ENCODE assay signal across 8 cellular contexts in genomic region chr9:97984188-97985057, GRCh38. TPM values are rescaled to one million over a fixed set of nuclear protein-coding genes. Genes with fewer than 3 reads are reported as not detected.
DNase-seq lines count a peak whose midpoint lies in the region; ATAC-seq and TF ChIP-seq lines count a peak whose summit lies in the region.

No MANE protein-coding gene starts in this region.

- no peaks in the 10 kb centered on the region for H3K27me3 Mint-ChIP-seq in CD8-positive, alpha-beta memory T cell

- POLR2A ChIA-PET in CD8-positive, alpha-beta memory T cell (lab: Charles Lee), result interaction anchor here (1.0 to 5.7 kb wide), 7 partner anchors 50 to 271 kb away, joined by 3 to 74 read pairs (median 5); partner anchors contain the start of genes NANS, TBC1D2 and TRMO

- peak overlapping the region; percentile 74 for H3K27ac ChIP-seq in CD8-positive, alpha-beta memory T cell (ENCODE audit: low read depth, low read length)
- H3K27ac ChIP-seq in HUES6 (ENCODE audit: low read depth, low read length), result peak overlapping the region; percentile 80; the same call in 1 of the 2 replicates
- H3K27ac ChIP-seq in stomach smooth muscle (ENCODE audit: low read length), result peak overlapping the region; percentile 90

- H3K4me1 ChIP-seq in CD8-positive, alpha-beta memory T cell (ENCODE audit: insufficient read depth, low read length), result peaks cover 67% of the 10 kb centered on the region
- H3K4me1 ChIP-seq in HUES6 (ENCODE audit: control insufficient read depth, insufficient read depth, low read length) (peaks cover 4% of the 10 kb centered on the region; the same call in 1 of the 2 replicates), neuron (ENCODE audit: insufficient read depth, low read length) (peaks cover 25% of the 10 kb centered on the region), stomach smooth muscle (ENCODE audit: control insufficient read depth, insufficient read depth, low read length) (peaks cover 18% of the 10 kb centered on the region)

- H3K9me3 Mint-ChIP-seq in CD8-positive, alpha-beta memory T cell, result no peaks in the 10 kb centered on the region

- H2AFZ ChIP-seq in neuron (ENCODE audit: low read depth, low read length), result peak overlapping the region; percentile 87

- CTCF ChIA-PET in CD8-positive, alpha-beta memory T cell (lab: Charles Lee), result interaction anchor here (1.0 to 4.8 kb wide), 8 partner anchors 21 to 272 kb away, joined by 3 to 61 read pairs (median 8); partner anchors contain the start of gene TRMO

- peak; percentile 66 to 85 (median 82) for DNase-seq in CD8-positive, alpha-beta memory T cell
- DNase-seq in activated naive CD4-positive, alpha-beta T cell treated with Interleukin-2 at 50 U/mL for 16 hours, result peak; percentile 83
- DNase-seq in foreskin melanocyte, result peak; percentile 57

- peak; percentile 54 for TF ChIP-seq POLR2A in Raji (IDR thresholded peaks at IDR 0.05; ENCODE audit: insufficient read depth, low read depth, low read length)

- ATAC-seq in GM19438 (IDR thresholded peaks at IDR 0.05; ENCODE audit: low read depth, unreplicated experiment), result peak; percentile 17

- no peaks in the 10 kb centered on the region for H3K27me3 ChIP-seq in CD8-positive, alpha-beta memory T cell (ENCODE audit: insufficient read depth, low read length, poor library complexity, severe bottlenecking)
- peaks cover 53% of the 10 kb centered on the region for H3K27me3 ChIP-seq in HUES6 (ENCODE audit: control insufficient read depth, insufficient read depth, low read length)
- H3K27me3 ChIP-seq in neuron (ENCODE audit: insufficient read depth, low read length), result no peaks in the 10 kb centered on the region
- H3K27me3 ChIP-seq in stomach smooth muscle (ENCODE audit: control insufficient read depth in 1 of 2, insufficient read depth in 2 of 2, low read length in 2 of 2), result no peaks in the 10 kb centered on the region

- H3K9ac ChIP-seq in HUES6 (ENCODE audit: low read length) (peak overlapping the region; percentile 96), stomach smooth muscle (ENCODE audit: low read length in 2 of 2) (peak overlapping the region; percentile 89 to 96)

- H3K9me3 ChIP-seq in CD8-positive, alpha-beta memory T cell (ENCODE audit: low read length), result no peaks in the 10 kb centered on the region
- H3K9me3 ChIP-seq in HUES6 (ENCODE audit: control insufficient read depth, insufficient read depth, low read depth, low read length) (no peaks in the 10 kb centered on the region), neuron (ENCODE audit: low read length) (no peaks in the 10 kb centered on the region), stomach smooth muscle (ENCODE audit: control insufficient read depth in 2 of 2, low read length in 2 of 2) (no peaks in the 10 kb centered on the region)

- peaks cover 42 to 54% (median 52%) of the 10 kb centered on the region in 3 donors for H3K4me1 Mint-ChIP-seq in CD8-positive, alpha-beta memory T cell

- peaks cover 0 to 2% (median 0%) of the 10 kb centered on the region in 3 donors for H3K36me3 Mint-ChIP-seq in CD8-positive, alpha-beta memory T cell

- no peaks in the 10 kb centered on the region for H3K36me3 ChIP-seq in CD8-positive, alpha-beta memory T cell (ENCODE audit: insufficient read depth, low read length)
- H3K36me3 ChIP-seq in HUES6 (ENCODE audit: control insufficient read depth, insufficient read depth, low read length) (no peaks in the 10 kb centered on the region), neuron (ENCODE audit: insufficient read depth, low read length) (no peaks in the 10 kb centered on the region), stomach smooth muscle (ENCODE audit: control insufficient read depth in 2 of 2, insufficient read depth in 2 of 2, low read length in 2 of 2) (no peaks in the 10 kb centered on the region)

- peak overlapping the region; percentile 55 to 98 (median 69) for H3K4me3 Mint-ChIP-seq in CD8-positive, alpha-beta memory T cell

- peak overlapping the region in 4 of 8 donors; percentile 24 to 99 (median 54) for H3K27ac Mint-ChIP-seq in CD8-positive, alpha-beta memory T cell

- H3K4me3 ChIP-seq in CD8-positive, alpha-beta memory T cell (ENCODE audit: low read length), result peak overlapping the region; percentile 63
- peak overlapping the region; percentile 91 for H3K4me3 ChIP-seq in HUES6 (ENCODE audit: low read depth, low read length)
- H3K4me3 ChIP-seq in neuron (ENCODE audit: low read length), result peak overlapping the region; percentile 91
- peak overlapping the region; percentile 69 to 88 for H3K4me3 ChIP-seq in stomach smooth muscle (ENCODE audit: low read length in 2 of 2)

RNA-seq across cellular contexts. Expression of gene ANP32B, which starts 1.3 kb away (rescaled TPM):
- total RNA-seq in CD8-positive, alpha-beta memory T cell, result 100 to 1,000 TPM; 331 to 341 TPM
- polyA plus RNA-seq in CD8-positive, alpha-beta memory T cell, result 91.0 TPM

RNA-seq across cellular contexts. Expression of gene HEMGN, which starts 46.5 kb away (rescaled TPM):
- total RNA-seq in CD8-positive, alpha-beta memory T cell, result under 1 TPM; 0.31 to 0.66 TPM
- 2.8 TPM for polyA plus RNA-seq in CD8-positive, alpha-beta memory T cell

Comparison
In these comparisons a context has a peak if more than half of its experiments do, and no peak if none do; other contexts are left out.
1. Peak in every context shown above with its lines: DNase-seq, ATAC-seq, H3K4me3 ChIP-seq and H3K27ac ChIP-seq.